25 cellular contexts compared by ENCODE assay signal in the genomic region with DNA sequence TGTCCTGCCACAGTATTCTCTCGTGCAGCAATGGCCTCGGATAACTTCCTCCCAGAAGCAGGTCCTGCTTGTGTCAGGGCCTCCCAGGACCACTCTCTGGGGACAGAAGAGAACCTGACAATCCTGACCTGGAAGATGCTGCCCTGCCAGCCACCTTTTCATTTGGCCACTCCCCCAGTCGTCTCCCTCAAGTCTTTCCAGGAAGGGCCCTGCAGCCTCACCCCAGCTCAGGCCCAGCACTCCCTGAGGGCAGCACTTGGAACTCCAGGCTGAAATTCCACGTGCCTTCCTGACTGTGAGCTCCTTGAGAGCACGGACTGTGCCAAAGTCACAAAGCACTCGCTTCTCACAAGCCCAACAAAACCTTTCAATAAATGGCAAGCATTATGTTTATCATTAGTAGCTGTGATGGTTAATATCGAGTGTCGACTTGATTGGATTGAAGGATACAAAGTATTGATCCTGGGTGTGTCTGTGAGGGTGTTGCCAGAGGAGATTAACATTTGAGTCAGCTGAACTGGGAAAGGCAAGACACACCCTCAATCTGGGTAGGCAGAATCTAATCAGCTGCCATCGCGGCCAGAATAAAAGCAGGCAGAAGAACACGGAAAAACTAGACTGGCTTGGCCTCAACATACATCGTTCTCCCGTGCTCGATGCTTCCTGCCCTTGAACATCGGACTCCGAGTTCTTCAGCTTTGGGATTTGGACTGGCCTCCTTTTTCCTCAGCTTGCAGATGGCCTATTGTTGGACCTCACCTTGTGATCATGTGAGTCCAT. TPM values are rescaled to one million over a fixed set of nuclear protein-coding genes. Genes with fewer than 3 reads are reported as not detected.
A peak's percentile ranks its signal among the peaks of the same experiment; 100 is the strongest.
DNase-seq lines count a peak whose midpoint lies in the region; ATAC-seq and TF ChIP-seq lines count a peak whose summit lies in the region.
"Had no signal": no experiment of that assay in that cellular context is flagged by ENCODE, and none has a peak within 500 bp of the region (broad histone marks: within the 10 kb centered on the region; RNA-seq: fewer than 3 reads in every experiment).

No MANE protein-coding gene starts in this region.

- H3K14ac ChIP-seq in IMR-90 (replicated peaks; ENCODE audit: low read depth, low read length): no peak overlapping the region

- H4K20me1 ChIP-seq in IMR-90 (ENCODE audit: insufficient read depth, low read length): no peaks in the 10 kb centered on the region
- H4K20me1 ChIP-seq: BLaER1 treated with 17β-estradiol and CSF1 and Interleukin-3, amounts not matched to agents 10 nM and 100 nM had no signal

- no peak for ATAC-seq in IMR-90 (ENCODE audit: low read depth)
- ATAC-seq: CD8-positive, alpha-beta T cell had no signal

- H3K4me2 ChIP-seq in IMR-90 (ENCODE audit: low read depth, low read length): no peak overlapping the region

- H3K27me3 Mint-ChIP-seq in osteocyte (ENCODE audit: unreplicated experiment): no peaks in the 10 kb centered on the region

- H4K91ac ChIP-seq in IMR-90 (ENCODE audit: insufficient read depth, low read depth, low read length): no peak overlapping the region

- H3K4me1 Mint-ChIP-seq in osteocyte (ENCODE audit: unreplicated experiment): no peaks in the 10 kb centered on the region

- H3K9ac ChIP-seq in IMR-90 (ENCODE audit: low read depth, low read length): no peak overlapping the region
- H3K9ac ChIP-seq: BLaER1 treated with 17β-estradiol and CSF1 and Interleukin-3, amounts not matched to agents 10 nM and 100 nM had no signal

- no peak overlapping the region for H2BK120ac ChIP-seq in IMR-90 (ENCODE audit: low read depth, low read length)

- H2AFZ ChIP-seq in IMR-90 (replicated peaks; ENCODE audit: low read length, poor library complexity): peak overlapping the region; percentile 59

- no peak overlapping the region for H4K5ac ChIP-seq in IMR-90 (ENCODE audit: low read depth, low read length)

- H3K4me3 Mint-ChIP-seq in osteocyte (ENCODE audit: unreplicated experiment): no peak overlapping the region
- H3K4me3 Mint-ChIP-seq: CD8-positive, alpha-beta T cell had no signal

- H3K56ac ChIP-seq in IMR-90 (ENCODE audit: extremely low read depth, insufficient read depth, low read length): no peak overlapping the region

- no peaks in the 10 kb centered on the region for H3K79me1 ChIP-seq in IMR-90 (ENCODE audit: low read depth in 1 of 2, low read length in 2 of 2)

- H3K4me3 ChIP-seq in IMR-90 (ENCODE audit: insufficient read depth, low read depth, low read length): no peak overlapping the region
- H3K4me3 ChIP-seq: BLaER1 treated with 17β-estradiol and CSF1 and Interleukin-3, amounts not matched to agents 10 nM and 100 nM; SK-N-MC had no signal

- TF ChIP-seq POLR2A in IMR-90 (IDR thresholded peaks at IDR 0.05; ENCODE audit: low read depth, low read length): no peak

- 98% methylated on average over 6 of the region's 16 CpGs; no CpG with 5 or more reads in 1 of the 2 experiments for WGBS in IMR-90 (ENCODE audit: extremely low coverage in 2 of 2, insufficient read length in 1 of 2), 2 experiments

- in situ Hi-C loops in IMR-90 (cut with MboI; ENCODE audit: low sequenced_read_pairs): no loop called here

- intact Hi-C loops in IMR-90 (cut with micrococcal nuclease): loop anchor here (10.0 kb wide), 1 partner anchor 544 kb away; no protein-coding TSS in a partner anchor

- H3K36me3 ChIP-seq in IMR-90 (ENCODE audit: control insufficient read depth, insufficient read depth, low read length): no peaks in the 10 kb centered on the region
- H3K36me3 ChIP-seq: BLaER1 treated with 17β-estradiol and CSF1 and Interleukin-3, amounts not matched to agents 10 nM and 100 nM had no signal

- peaks cover 3% of the 10 kb centered on the region; the same call in 1 of the 2 replicates for H3K27me3 ChIP-seq in IMR-90 (ENCODE audit: control insufficient read depth, insufficient read depth, low read length)
- H3K27me3 ChIP-seq: BLaER1 treated with 17β-estradiol and CSF1 and Interleukin-3, amounts not matched to agents 10 nM and 100 nM had no signal

- H3K36me3 Mint-ChIP-seq in osteocyte (ENCODE audit: unreplicated experiment): no peaks in the 10 kb centered on the region
- H3K36me3 Mint-ChIP-seq: CD8-positive, alpha-beta T cell had no signal

- dilution Hi-C loops in IMR-90 (cut with HindIII; ENCODE audit: low sequenced_read_pairs, unreplicated experiment): no loop called here

- H3K18ac ChIP-seq in IMR-90 (ENCODE audit: low read depth, low read length): no peak overlapping the region

- H3K27ac Mint-ChIP-seq in osteocyte (ENCODE audit: unreplicated experiment): no peak overlapping the region
- H3K27ac Mint-ChIP-seq: CD8-positive, alpha-beta T cell had no signal

- H3K9me3 ChIP-seq in IMR-90 (ENCODE audit: control insufficient read depth, insufficient read depth, low read length): no peaks in the 10 kb centered on the region

- no peak for TF ChIP-seq CTCF in IMR-90 (conservative IDR thresholded peaks at IDR 0.05; ENCODE audit: low read depth, low read length)
- TF ChIP-seq CTCF in osteocyte (IDR thresholded peaks at IDR 0.05): no peak

- H3K9me3 Mint-ChIP-seq in osteocyte (ENCODE audit: unreplicated experiment): no peaks in the 10 kb centered on the region
- H3K9me3 Mint-ChIP-seq: CD8-positive, alpha-beta T cell had no signal

- DNase-seq in ELF-1 (ENCODE audit: low read depth, low spot score) (peak; percentile 87), IMR-90 (no peak), iPS-NIHi7 (ENCODE audit: extremely low spot score) (peak; percentile 51), osteocyte (ENCODE audit: extremely low spot score, unreplicated experiment) (peak; percentile 73), NCI-H2196 (lab: John Stamatoyannopoulos, UW; ENCODE audit: unreplicated experiment) (no peak), GM19240 (ENCODE audit: insufficient read length, low spot score) (no peak), HEK293T (ENCODE audit: extremely low spot score) (no peak)
- DNase-seq: Calu3; CD8-positive, alpha-beta T cell; DMS53; EL; MM.1S; NCI-H1105 treated with DMSO at 0.1 percent for 48 hours; NCI-H1694; NCI-H2081 treated with DMSO at 0.1 percent for 48 hours; NCI-H2227 treated with DMSO at 0.1 percent for 48 hours; NCI-H524; NCI-H82; OCI-M1; SHP77 had no signal

- TF ChIP-seq RAD21 in IMR-90 (IDR thresholded peaks at IDR 0.05; ENCODE audit: low read length): no peak

- H3K23ac ChIP-seq in IMR-90 (ENCODE audit: low read depth, low read length): no peak overlapping the region

- H3K4ac ChIP-seq in IMR-90 (ENCODE audit: low read depth, low read length): no peak overlapping the region

- H2BK5ac ChIP-seq in IMR-90 (ENCODE audit: low read depth, low read length, poor library complexity, severe bottlenecking): no peak overlapping the region

- no peaks in the 10 kb centered on the region for H3K4me1 ChIP-seq in IMR-90 (ENCODE audit: control insufficient read depth, insufficient read depth, low read length)

- BruUV-seq in IMR-90 (replicated peaks; lab: Mats Ljungman, UMichigan): no TSS peak

- no peak overlapping the region for H2BK20ac ChIP-seq in IMR-90 (ENCODE audit: low read depth, low read length)

- POLR2A ChIA-PET in IMR-90 (lab: Charles Lee; ENCODE audit: unreplicated experiment) (no interaction called here), HEK293T (lab: Yijun Ruan, JAX) (no interaction called here)

- peaks cover 4% of the 10 kb centered on the region; the same call in 1 of the 2 replicates for H3K9me1 ChIP-seq in IMR-90 (ENCODE audit: insufficient read depth, low read length)

- no peak overlapping the region for H2AK5ac ChIP-seq in IMR-90 (ENCODE audit: low read depth, low read length)

- CTCF ChIA-PET in IMR-90 (lab: Yijun Ruan, JAX): no interaction called here
- CTCF ChIA-PET in HEK293T (lab: Yijun Ruan, JAX): no interaction called here

- no peak overlapping the region for H2AK9ac ChIP-seq in IMR-90 (replicated peaks; ENCODE audit: low read depth, low read length, poor library complexity)

- no peak overlapping the region for H3K27ac ChIP-seq in IMR-90 (ENCODE audit: insufficient read depth, low read length)
- H3K27ac ChIP-seq: BLaER1 treated with 17β-estradiol and CSF1 and Interleukin-3, amounts not matched to agents 10 nM and 100 nM; SK-N-MC had no signal

- no peak overlapping the region for H2BK15ac ChIP-seq in IMR-90 (ENCODE audit: low read depth, low read length)

- H4K8ac ChIP-seq in IMR-90 (ENCODE audit: low read depth in 2 of 2, low read length in 2 of 2): no peak overlapping the region

TF ChIP-seq in IMR-90, 13 proteins besides CTCF, POLR2A, EP300 and RAD21 (continues in another document):
- TF ChIP-seq CHD1 (IDR thresholded peaks at IDR 0.05; ENCODE audit: low read depth, low read length) (no peak), SMC3 (IDR thresholded peaks at IDR 0.05; ENCODE audit: low read depth, low read length) (no peak)

TF ChIP-seq in HEK293T, 16 proteins besides CTCF, POLR2A, EP300 and RAD21:
- TF ChIP-seq SUZ12 (IDR thresholded peaks at IDR 0.05) (no peak), FOXM1 (IDR thresholded peaks at IDR 0.05; ENCODE audit: borderline replicate concordance) (no peak), NFRKB (IDR thresholded peaks at IDR 0.05) (no peak)

RNA-seq across cellular contexts. Expression of a gene that starts 2.3 kb away (rescaled TPM):
- total RNA-seq in IMR-90 (2012; rRNA removed) (not detected in 2 replicates), osteocyte (not detected in 2 replicates)
- not detected in 2 replicates for polyA plus RNA-seq in IMR-90 (2012; rRNA removed)
- polyA plus RNA-seq in IMR-90 (2012; cell fraction: cytosol; rRNA removed): not detected in 2 replicates
- polyA plus RNA-seq in IMR-90 (2012; cell fraction: nucleus; rRNA removed; ENCODE audit: low replicate concordance): not detected in 2 replicates
- total RNA-seq: A673; Calu3; CD8-positive, alpha-beta T cell; H4; LHCN-M2 had no signal

RNA-seq across cellular contexts. Expression of a gene that starts 13.8 kb away (rescaled TPM):
- total RNA-seq in IMR-90 (2012; rRNA removed): not detected in 2 replicates
- polyA plus RNA-seq in IMR-90 (2012; rRNA removed): 0.05 TPM in 1 of 2 replicates, not detected in the other
- polyA plus RNA-seq in IMR-90 (2012; cell fraction: cytosol; rRNA removed): 0.04 TPM in 1 of 2 replicates, not detected in the other
- polyA plus RNA-seq in IMR-90 (2012; cell fraction: nucleus; rRNA removed; ENCODE audit: low replicate concordance): 0.11 and 0.16 TPM in 2 replicates
- not detected in 2 replicates for total RNA-seq in osteocyte
- total RNA-seq: A673; Calu3; CD8-positive, alpha-beta T cell; H4 had no signal

Comparison
In these comparisons a context has a peak if more than half of its experiments do, and no peak if none do; other contexts are left out.
1. DNase-seq: peak in ELF-1 (single experiment), iPS-NIHi7 (single experiment) and osteocyte (single experiment); none in IMR-90 (single experiment), NCI-H2196 (single experiment), GM19240 (single experiment) and HEK293T (single experiment).